1 cellular context compared by ENCODE assay signal in the genomic region with DNA sequence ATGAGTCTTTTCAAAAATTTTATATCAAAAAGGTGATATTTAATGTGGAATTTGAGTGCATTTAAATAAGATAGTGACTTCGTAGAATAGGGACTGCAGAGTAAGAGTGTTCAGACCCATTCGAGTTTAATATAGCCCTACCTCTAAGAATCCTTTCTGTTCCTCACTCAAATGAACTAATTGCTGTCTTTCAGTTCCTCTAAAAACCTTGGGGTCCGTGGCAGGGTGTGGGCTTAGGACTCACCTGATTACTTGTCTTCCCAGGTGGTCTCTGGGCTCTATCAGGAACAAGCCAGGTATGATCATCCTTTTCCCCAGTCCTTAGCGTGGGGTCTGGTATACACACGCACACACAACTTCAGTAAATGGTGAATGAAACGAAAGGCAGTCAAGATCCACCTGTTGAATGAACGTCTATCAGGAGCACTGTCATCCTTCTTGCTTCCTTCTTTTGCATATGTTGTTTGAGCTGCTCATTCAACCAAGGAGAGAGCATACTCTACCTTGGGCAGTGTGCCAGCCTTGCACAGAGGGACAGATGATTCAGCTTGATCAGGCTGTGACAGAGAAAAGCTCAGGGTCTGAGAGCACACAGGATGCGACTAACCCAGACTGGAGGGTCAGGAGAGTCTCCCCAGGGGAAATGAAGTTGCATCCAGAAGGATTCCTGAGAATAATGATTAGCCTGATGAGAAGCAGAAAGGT.
TF ChIP-seq lines count a peak whose summit lies in the region.

No MANE protein-coding gene starts in this region.

TF ChIP-seq in GM12878, 131 proteins besides CTCF, POLR2A, EP300 and RAD21 (continued from another document and continues in another):
- TF ChIP-seq SRF (IDR thresholded peaks at IDR 0.05; ENCODE audit: low read depth in 2 of 2, low read length in 2 of 2) (no peak), POU2F2 (IDR thresholded peaks at IDR 0.05; ENCODE audit: borderline replicate concordance, low read depth, low read length) (peak; percentile 75; the same call in 1 of the 3 replicates), RUNX3 (IDR thresholded peaks at IDR 0.05; ENCODE audit: low read length) (peak; percentile 47; the same call in 1 of the 2 replicates), SMC3 (IDR thresholded peaks at IDR 0.05; ENCODE audit: borderline replicate concordance, low read length) (no peak), YY1 (IDR thresholded peaks at IDR 0.05; ENCODE audit: low read depth, low read length) (no peak), RB1 (IDR thresholded peaks at IDR 0.05; ENCODE audit: borderline replicate concordance) (no peak), ZSCAN29 (IDR thresholded peaks at IDR 0.05) (no peak), ZNF384 (IDR thresholded peaks at IDR 0.05; ENCODE audit: borderline replicate concordance, low read depth, low read length) (no peak), SREBF2 (IDR thresholded peaks at IDR 0.05; ENCODE audit: low read length) (no peak), ZZZ3 (IDR thresholded peaks at IDR 0.05; ENCODE audit: control insufficient read depth, insufficient read length, low read depth) (no peak), ATF7 (IDR thresholded peaks at IDR 0.05; ENCODE audit: low read depth) (peak; percentile 32; the same call in 1 of the 2 replicates), TBL1XR1 (IDR thresholded peaks at IDR 0.05; ENCODE audit: low read depth, low read length) (0 out of 2 replicates have a peak, but pooled peaks have one; percentile 51), FOS (IDR thresholded peaks at IDR 0.05; ENCODE audit: borderline replicate concordance, extremely low read depth, insufficient read length) (no peak), SMARCA5 (IDR thresholded peaks at IDR 0.05) (no peak), HSF1 (IDR thresholded peaks at IDR 0.05; ENCODE audit: low read depth, low read length) (no peak), ZNF622 (IDR thresholded peaks at IDR 0.05) (no peak), ASH2L (IDR thresholded peaks at IDR 0.05; ENCODE audit: borderline replicate concordance, low read depth) (no peak), NR2F1 (conservative IDR thresholded peaks at IDR 0.05) (no peak), EED (IDR thresholded peaks at IDR 0.05; ENCODE audit: low read depth) (peak; percentile 27), PRDM15 (CRISPR knock-in tag; IDR thresholded peaks at IDR 0.05) (no peak), BRCA1 (IDR thresholded peaks at IDR 0.05; ENCODE audit: low read depth, low read length) (no peak), NR2C2 (IDR thresholded peaks at IDR 0.05; ENCODE audit: borderline replicate concordance, control insufficient read depth, insufficient read length, low read depth) (no peak), TARDBP (IDR thresholded peaks at IDR 0.05; ENCODE audit: borderline replicate concordance) (no peak), ETV6 (conservative IDR thresholded peaks at IDR 0.05 in 1 of 2, IDR thresholded peaks at IDR 0.05 in 1 of 2; ENCODE audit: borderline replicate concordance in 1 of 2, low read depth in 1 of 2) (peak in 1 of 2 experiments; percentile 37; a peak in 1 of 4 replicates), MTA2 (IDR thresholded peaks at IDR 0.05; ENCODE audit: low read depth) (peak; percentile 79; the same call in 1 of the 2 replicates), MEF2A (IDR thresholded peaks at IDR 0.05; ENCODE audit: insufficient read depth, low read depth, low read length) (no peak), HDAC2 (IDR thresholded peaks at IDR 0.05) (no peak), PAX5 (IDR thresholded peaks at IDR 0.05; ENCODE audit: borderline replicate concordance, low read depth, low read length) (peak; percentile 93), TCF12 (IDR thresholded peaks at IDR 0.05; ENCODE audit: low read depth, low read length) (no peak), CUX1 (IDR thresholded peaks at IDR 0.05; ENCODE audit: insufficient replicate concordance, low read depth, low read length) (no peak), GATAD2B (conservative IDR thresholded peaks at IDR 0.05; ENCODE audit: low read depth) (peak; percentile 64; the same call in 1 of the 2 replicates), MEF2B (IDR thresholded peaks at IDR 0.05; ENCODE audit: partially characterized antibody, poor library complexity, severe bottlenecking) (peak; percentile 39), IKZF1 (conservative IDR thresholded peaks at IDR 0.05) (peak; percentile 60; the same call in 1 of the 2 replicates), ZNF687 (IDR thresholded peaks at IDR 0.05) (no peak), NBN (IDR thresholded peaks at IDR 0.05) (peak; percentile 37; the same call in 1 of the 2 replicates), DPF2 (IDR thresholded peaks at IDR 0.05) (peak; percentile 85), NFYA (IDR thresholded peaks at IDR 0.05; ENCODE audit: borderline replicate concordance, low read depth, low read length) (no peak), PAX8 (IDR thresholded peaks at IDR 0.05) (no peak), JUNB (IDR thresholded peaks at IDR 0.05) (no peak; the same call in 1 of the 2 replicates), MTA3 (IDR thresholded peaks at IDR 0.05; ENCODE audit: borderline replicate concordance, low read length) (no peak), EZH2 (IDR thresholded peaks at IDR 0.05; ENCODE audit: borderline replicate concordance, control insufficient read depth, low read depth, low read length) (no peak), KAT2A (conservative IDR thresholded peaks at IDR 0.05; ENCODE audit: control insufficient read depth, low read depth, low read length) (no peak), SPI1 (IDR thresholded peaks at IDR 0.05; ENCODE audit: borderline replicate concordance, insufficient read depth, low read depth, low read length) (peak; percentile 95)
- TF ChIP-seq, protein P1, sequence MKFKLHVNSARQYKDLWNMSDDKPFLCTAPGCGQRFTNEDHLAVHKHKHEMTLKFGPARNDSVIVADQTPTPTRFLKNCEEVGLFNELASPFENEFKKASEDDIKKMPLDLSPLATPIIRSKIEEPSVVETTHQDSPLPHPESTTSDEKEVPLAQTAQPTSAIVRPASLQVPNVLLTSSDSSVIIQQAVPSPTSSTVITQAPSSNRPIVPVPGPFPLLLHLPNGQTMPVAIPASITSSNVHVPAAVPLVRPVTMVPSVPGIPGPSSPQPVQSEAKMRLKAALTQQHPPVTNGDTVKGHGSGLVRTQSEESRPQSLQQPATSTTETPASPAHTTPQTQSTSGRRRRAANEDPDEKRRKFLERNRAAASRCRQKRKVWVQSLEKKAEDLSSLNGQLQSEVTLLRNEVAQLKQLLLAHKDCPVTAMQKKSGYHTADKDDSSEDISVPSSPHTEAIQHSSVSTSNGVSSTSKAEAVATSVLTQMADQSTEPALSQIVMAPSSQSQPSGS (IDR thresholded peaks at IDR 0.05; ENCODE audit: low read length): peak; percentile 50; the same call in 1 of the 2 replicates
